10 cellular contexts compared by ENCODE assay signal in genomic region chr2:87981182-87981581, GRCh38. TPM values are rescaled to one million over a fixed set of nuclear protein-coding genes. Genes with fewer than 3 reads are reported as not detected.
"Had no signal": no experiment of that assay in that cellular context is flagged by ENCODE, and none has a peak within 500 bp of the region (broad histone marks: within the 10 kb centered on the region; RNA-seq: fewer than 3 reads in every experiment).

No MANE protein-coding gene starts in this region.

RNA-seq across cellular contexts. Expression of gene RNU2-63P, which starts 35.2 kb away (rescaled TPM):
- total RNA-seq: ascending aorta, body of pancreas, breast epithelium, bronchial epithelial cell, cardiac muscle cell, cardiac septum, cerebellum had no signal
- polyA plus RNA-seq: adipose tissue, adrenal gland, aorta, cardiac muscle cell had no signal
